ENCODE assay signal across 8 cellular contexts in genomic region chr3:179147571-179148445, GRCh38. TPM values are rescaled to one million over a fixed set of nuclear protein-coding genes. Genes with fewer than 3 reads are reported as not detected.
A peak's percentile ranks its signal among the peaks of the same experiment; 100 is the strongest.
DNase-seq lines count a peak whose midpoint lies in the region; ATAC-seq and TF ChIP-seq lines count a peak whose summit lies in the region.

Gene PIK3CA (plus strand): TSS chr3:179148357. CDS start chr3:179198826, 50,469 bp downstream.

- H3K4me3 ChIP-seq in SU-DHL-6 (ENCODE audit: insufficient read depth, low read length, poor library complexity, severe bottlenecking) (peak within 1 kb of the TSS; percentile 77), cardiac muscle cell (peak within 1 kb of the TSS; percentile 85), parathyroid adenoma (ENCODE audit: low read depth, low read length) (peak within 1 kb of the TSS; percentile 71), tibial nerve (peak within 1 kb of the TSS; percentile 54 to 100 (median 88))

- H3K27me3 Mint-ChIP-seq in activated naive CD8-positive, alpha-beta T cell treated with anti-CD3 and anti-CD28 coated beads, Interleukin-2, amount 10 ng/mL, durations not matched to agents 7 days and 5 days, result peaks cover 12% of the 10 kb centered on the region

- POLR2A ChIA-PET in activated naive CD8-positive, alpha-beta T cell treated with anti-CD3 and anti-CD28 coated beads, Interleukin-2, amount 10 ng/mL, durations not matched to agents 7 days and 5 days (lab: Charles Lee), result interaction anchor here (0.6 to 2.9 kb wide), 16 partner anchors 59 to 451 kb away, joined by 3 to 23 read pairs (median 4); partner anchors contain the start of genes ACTL6A, ZMAT3 and ZNF639

- peaks cover 28% of the 10 kb centered on the region for H3K4me1 Mint-ChIP-seq in activated naive CD8-positive, alpha-beta T cell treated with anti-CD3 and anti-CD28 coated beads, Interleukin-2, amount 10 ng/mL, durations not matched to agents 7 days and 5 days

- peak within 1 kb of the TSS; percentile 90 for H3K4me3 Mint-ChIP-seq in activated naive CD8-positive, alpha-beta T cell treated with anti-CD3 and anti-CD28 coated beads, Interleukin-2, amount 10 ng/mL, durations not matched to agents 7 days and 5 days

- WGBS in tibial nerve, 2 donors, result 1% methylated on average over 53 of the region's 53 CpGs

- H3K27ac ChIP-seq in SU-DHL-6 (ENCODE audit: low read depth, low read length) (peak within 1 kb of the TSS; percentile 70), cardiac muscle cell (peak within 1 kb of the TSS; percentile 97), parathyroid adenoma (peak within 1 kb of the TSS; percentile 87), tibial nerve (peak within 1 kb of the TSS; percentile 87 to 99 (median 98))

- H3K9ac ChIP-seq in SU-DHL-6 (ENCODE audit: low read length) (peak within 1 kb of the TSS; percentile 89), parathyroid adenoma (peak within 1 kb of the TSS; percentile 90)

- H3K9me2 ChIP-seq in SU-DHL-6 (replicated peaks; ENCODE audit: insufficient read depth, low read length), result no peaks in the 10 kb centered on the region

- peaks cover 41% of the 10 kb centered on the region for H3K79me2 ChIP-seq in SU-DHL-6 (ENCODE audit: insufficient read depth, low read length)
- H3K79me2 ChIP-seq in parathyroid adenoma, result peaks cover 26% of the 10 kb centered on the region

- DNase-seq in NCI-H128 (lab: John Stamatoyannopoulos, UW; ENCODE audit: unreplicated experiment) (peak; percentile 94), cardiac muscle cell (ENCODE audit: low read depth in 1 of 2, low spot score in 1 of 2) (peak; percentile 97 to 99), tibial nerve (ENCODE audit: low spot score in 2 of 2) (peak; percentile 88 to 91)
- peak; percentile 80 for DNase-seq in activated naive CD8-positive, alpha-beta T cell treated with anti-CD3 and anti-CD28 coated beads, Interleukin-2, amount 10 ng/mL, durations not matched to agents 7 days and 5 days

- H3K4me1 ChIP-seq in cardiac muscle cell (ENCODE audit: low read depth) (peaks cover 15% of the 10 kb centered on the region), parathyroid adenoma (peaks cover 11% of the 10 kb centered on the region), tibial nerve (peaks cover 0 to 40% (median 7%) of the 10 kb centered on the region in 4 donors)

- peaks cover 24% of the 10 kb centered on the region for H4K20me1 ChIP-seq in SU-DHL-6 (ENCODE audit: low read depth, low read length)

- H3F3A ChIP-seq in SU-DHL-6 (ENCODE audit: insufficient read depth), result 0 out of 2 replicates have a peak, but pooled peaks cover 3% of the 10 kb centered on the region

- H3K9me3 Mint-ChIP-seq in activated naive CD8-positive, alpha-beta T cell treated with anti-CD3 and anti-CD28 coated beads, Interleukin-2, amount 10 ng/mL, durations not matched to agents 7 days and 5 days, result no peaks in the 10 kb centered on the region

- peak; percentile 70 to 97 for TF ChIP-seq EP300 in tibial nerve (IDR thresholded peaks at IDR 0.05)

- ATAC-seq in HG02678 (IDR thresholded peaks at IDR 0.05; ENCODE audit: unreplicated experiment), result peak; percentile 75
- peak; percentile 84 for ATAC-seq in activated naive CD8-positive, alpha-beta T cell treated with anti-CD3 and anti-CD28 coated beads, Interleukin-2, amount 10 ng/mL, durations not matched to agents 7 days and 5 days (ENCODE audit: low read depth)

- H3K27me3 ChIP-seq in SU-DHL-6 (ENCODE audit: low read length), result no peaks in the 10 kb centered on the region
- no peaks in the 10 kb centered on the region for H3K27me3 ChIP-seq in cardiac muscle cell
- no peaks in the 10 kb centered on the region for H3K27me3 ChIP-seq in parathyroid adenoma (ENCODE audit: control insufficient read depth, insufficient read depth, low read length)
- H3K27me3 ChIP-seq in tibial nerve, result no peaks in the 10 kb centered on the region

- no peak for TF ChIP-seq CTCF in SU-DHL-6 (IDR thresholded peaks at IDR 0.05; ENCODE audit: insufficient read depth, low read length, poor library complexity, severe bottlenecking)
- TF ChIP-seq CTCF in cardiac muscle cell (IDR thresholded peaks at IDR 0.05; ENCODE audit: low read depth, low read length), result no peak
- no peak for TF ChIP-seq CTCF in parathyroid adenoma (IDR thresholded peaks at IDR 0.05)
- TF ChIP-seq CTCF in tibial nerve (IDR thresholded peaks at IDR 0.05), result no peak

- H3K4me2 ChIP-seq in SU-DHL-6 (ENCODE audit: low read depth, low read length, poor library complexity, severe bottlenecking), result peak within 1 kb of the TSS; percentile 86
- H3K4me2 ChIP-seq in parathyroid adenoma (ENCODE audit: low read length), result peak within 1 kb of the TSS; percentile 95

- no peaks in the 10 kb centered on the region for H3K9me3 ChIP-seq in SU-DHL-6 (ENCODE audit: insufficient read depth, low read length)
- no peaks in the 10 kb centered on the region for H3K9me3 ChIP-seq in cardiac muscle cell (ENCODE audit: low read depth)
- H3K9me3 ChIP-seq in parathyroid adenoma (ENCODE audit: control insufficient read depth, low read length), result no peaks in the 10 kb centered on the region
- H3K9me3 ChIP-seq in tibial nerve, result no peaks in the 10 kb centered on the region

- peak within 1 kb of the TSS; percentile 89 for H3K27ac Mint-ChIP-seq in activated naive CD8-positive, alpha-beta T cell treated with anti-CD3 and anti-CD28 coated beads, Interleukin-2, amount 10 ng/mL, durations not matched to agents 7 days and 5 days

- H2AFZ ChIP-seq in SU-DHL-6 (ENCODE audit: low read depth, low read length, severe bottlenecking) (peak within 1 kb of the TSS; percentile 73), parathyroid adenoma (peak within 1 kb of the TSS; percentile 94)

- no peaks in the 10 kb centered on the region for H3K36me3 Mint-ChIP-seq in activated naive CD8-positive, alpha-beta T cell treated with anti-CD3 and anti-CD28 coated beads, Interleukin-2, amount 10 ng/mL, durations not matched to agents 7 days and 5 days

- TF ChIP-seq POLR2A in GM10847 (IDR thresholded peaks at IDR 0.05; ENCODE audit: extremely low read depth, insufficient read length) (peak; percentile 32), tibial nerve (IDR thresholded peaks at IDR 0.05) (peak; percentile 69 to 84)

- H3K36me3 ChIP-seq in SU-DHL-6 (ENCODE audit: low read length), result no peaks in the 10 kb centered on the region
- no peaks in the 10 kb centered on the region for H3K36me3 ChIP-seq in cardiac muscle cell
- H3K36me3 ChIP-seq in parathyroid adenoma (ENCODE audit: control insufficient read depth, insufficient read depth, low read length), result no peaks in the 10 kb centered on the region
- no peaks in the 10 kb centered on the region for H3K36me3 ChIP-seq in tibial nerve

RNA-seq across cellular contexts. Expression of gene PIK3CA, which starts in this region (rescaled TPM):
- 10 to 100 TPM; 23.0 to 28.6 TPM for total RNA-seq in activated naive CD8-positive, alpha-beta T cell treated with anti-CD3 and anti-CD28 coated beads, Interleukin-2, amount 10 ng/mL, durations not matched to agents 7 days and 5 days
- 6.5 and 13.0 TPM in 2 replicates for total RNA-seq in cardiac muscle cell
- polyA plus RNA-seq in cardiac muscle cell, result 6.1 and 7.3 TPM in 2 replicates
- 10 to 100 TPM; 30.0 to 45.2 (median 39.1) TPM for total RNA-seq in tibial nerve

Comparison
In these comparisons a context has a peak if more than half of its experiments do, and no peak if none do; other contexts are left out.
1. Peak in every context shown above with its lines: DNase-seq, ATAC-seq, H3K4me3 ChIP-seq and H3K27ac ChIP-seq.